In the genomic region with DNA sequence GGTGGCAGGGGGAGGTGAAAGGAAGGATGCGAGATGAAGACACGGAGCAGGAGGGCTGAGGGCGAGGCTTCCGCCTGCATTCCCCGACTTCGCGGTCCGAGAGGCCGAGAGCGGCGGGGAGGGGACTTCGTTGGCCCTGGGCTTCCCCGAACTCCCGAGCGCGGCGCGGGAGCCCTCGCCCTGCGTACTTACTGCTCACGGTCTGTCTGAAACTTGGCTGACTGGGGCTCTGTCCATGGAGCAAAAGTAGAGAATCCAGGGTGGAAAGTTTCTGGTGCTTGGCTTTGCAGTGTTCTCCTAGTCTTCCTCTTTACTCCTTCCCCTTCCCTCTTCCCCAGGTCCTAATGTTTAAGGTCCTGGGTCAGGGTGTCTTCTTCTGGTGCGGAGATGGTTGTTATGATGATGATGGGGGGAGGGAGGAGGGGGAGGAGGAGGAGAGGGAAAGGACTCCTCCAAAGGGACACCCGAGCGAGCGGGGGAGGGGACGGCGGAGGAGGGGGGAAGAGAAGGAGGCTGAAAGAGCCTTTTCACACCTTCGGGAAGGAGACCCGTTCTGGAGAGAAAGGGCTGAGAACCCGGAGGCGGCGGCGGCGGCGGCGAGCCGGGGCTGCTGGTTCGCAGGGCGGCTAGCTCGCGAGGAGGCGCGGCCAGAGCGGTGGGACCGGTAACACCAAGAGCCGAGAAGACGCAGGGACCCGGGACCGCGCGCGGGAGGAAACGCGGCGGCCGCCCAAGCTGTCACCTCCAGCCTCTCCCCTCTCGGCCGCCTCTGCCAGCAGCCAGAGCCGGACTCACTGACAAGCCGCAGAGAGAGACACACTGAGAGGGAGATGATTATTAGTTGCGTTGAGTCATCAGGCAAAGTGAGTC, we compare ENCODE assay signal across 8 cellular contexts. TPM values are rescaled to one million over a fixed set of nuclear protein-coding genes. Genes with fewer than 3 reads are reported as not detected.
DNase-seq lines count a peak whose midpoint lies in the region; ATAC-seq lines count a peak whose summit lies in the region.

A gene (minus strand): TSS at position 793 of the 870 bp plus-strand sequence. CDS start 1,902 bp downstream, outside the sequence.

- in situ Hi-C loops in SK-MEL-5 (cut with HindIII; ENCODE audit: low pct_unique_long_range_greater_than_20kb, low sequenced_read_pairs), result no loop called here

- no peak for ATAC-seq in GM18868 (IDR thresholded peaks at IDR 0.05; ENCODE audit: unreplicated experiment)
- ATAC-seq in GM21367 (IDR thresholded peaks at IDR 0.05; ENCODE audit: unreplicated experiment), result no peak

- DNase-seq in DMS114 treated with DMSO at 0.1 percent for 48 hours (lab: John Stamatoyannopoulos, UW; ENCODE audit: unreplicated experiment) (peak; percentile 74), HK-2 (ENCODE audit: unreplicated experiment) (peak; percentile 69), SK-MEL-5 (ENCODE audit: low read depth, low spot score) (peak; percentile 33), ecto neural progenitor cell (ENCODE audit: low spot score) (peak; percentile 73), myocyte (ENCODE audit: low read depth) (peak; percentile 79), medulla oblongata (ENCODE audit: extremely low spot score) (no peak)

RNA-seq across cellular contexts. Expression of the gene that starts here (rescaled TPM):
- 5.6 and 7.4 TPM in 2 replicates for total RNA-seq in SK-MEL-5 (2014; rRNA removed; shearing (Covaris generic))
- polyA plus RNA-seq in SK-MEL-5 (2015; cell fraction: cytosol; rRNA removed), result 10.4 and 18.5 TPM in 2 replicates
- 14.3 and 17.6 TPM in 2 replicates for polyA plus RNA-seq in SK-MEL-5 (2015; cell fraction: nucleus; rRNA removed)
- 8.1 and 9.9 TPM in 2 replicates for total RNA-seq in myocyte
- polyA plus RNA-seq in myocyte (2012), result 3.9 TPM
